In genomic region chr11:20000393-20001134, GRCh38 we compare ENCODE assay signal across 11 cellular contexts.
DNase-seq lines count a peak whose midpoint lies in the region; ATAC-seq, FAIRE-seq and TF ChIP-seq lines count a peak whose summit lies in the region.
"Had no signal": no experiment of that assay in that cellular context is flagged by ENCODE, and none has a peak within 500 bp of the region (broad histone marks: within the 10 kb centered on the region; RNA-seq: fewer than 3 reads in every experiment).

No MANE protein-coding gene starts in this region.

- H3K27ac ChIP-seq in K562 (ENCODE audit: extremely low read depth, low read depth, low read length) (no peak overlapping the region; the same call in 2 of the 3 replicates), layer of hippocampus (ENCODE audit: low read depth, low read length) (peak overlapping the region; percentile 35), upper lobe of left lung (peak overlapping the region in 2 of 4 donors; percentile 40 to 64)
- H3K27ac ChIP-seq: GM23248 had no signal

- H3K4me2 ChIP-seq in K562 (ENCODE audit: insufficient read depth, low read length): no peak overlapping the region

- H3K27me3 ChIP-seq in K562 (ENCODE audit: control insufficient read depth in 2 of 2, insufficient read depth in 2 of 2, low read length in 2 of 2) (0 out of 5 replicates have a peak, but pooled peaks cover 0 to 10% of the 10 kb centered on the region in 2 experiments), layer of hippocampus (ENCODE audit: control insufficient read depth, insufficient read depth, low read length) (no peaks in the 10 kb centered on the region), upper lobe of left lung (no peaks in the 10 kb centered on the region)

- H3K9ac ChIP-seq in K562 (ENCODE audit: insufficient read depth in 1 of 2, low read depth in 2 of 2, low read length in 2 of 2): peak overlapping the region in 1 of 2 experiments; percentile 2; a peak in 2 of 4 replicates
- H3K9ac ChIP-seq: GM23248 had no signal

- 57% methylated on average over 11 of the region's 13 CpGs for WGBS in K562 (ENCODE audit: insufficient coverage, low coverage, missing lambda C conversion rate)
- 57% methylated on average over 13 of the region's 13 CpGs for WGBS in upper lobe of left lung, 2 donors

- TF ChIP-seq EP300 in K562 (IDR thresholded peaks at IDR 0.05; ENCODE audit: low read length) (no peak), upper lobe of left lung (IDR thresholded peaks at IDR 0.05) (no peak)

- H3K9me3 ChIP-seq in K562 (replicated peaks; ENCODE audit: control insufficient read depth, insufficient read depth, low read depth, low read length): no peaks in the 10 kb centered on the region
- no peaks in the 10 kb centered on the region for H3K9me3 ChIP-seq in upper lobe of left lung

- peak; percentile 63 to 64 for DNase-seq in NCI-H187 (lab: John Stamatoyannopoulos, UW)
- no peak for DNase-seq in K562 (ENCODE audit: extremely low read depth in 1 of 4, low spot score in 3 of 4)
- peak in 1 of 2 donors; percentile 78 for DNase-seq in upper lobe of left lung
- no peak for DNase-seq in cortex of kidney (lab: John Stamatoyannopoulos, UW)
- DNase-seq: activated CD4-positive, alpha-beta T cell treated with anti-CD3 and anti-CD28 coated beads, Interleukin-2, amount 10 ng/mL, durations not matched to agents 7 days and 5 days; GM23248; stimulated activated naive CD4-positive, alpha-beta T cell treated with Interleukin-2 at 50 U/mL for 16 hours had no signal

- H3K4me3 ChIP-seq in K562 (no peak overlapping the region), upper lobe of left lung (no peak overlapping the region)
- H3K4me3 ChIP-seq: GM23248 had no signal

- in situ Hi-C loops in K562 (cut with MboI): no loop called here

- intact Hi-C loops in K562 (cut with micrococcal nuclease): no loop called here

- TF ChIP-seq POLR2A in K562 (conservative IDR thresholded peaks at IDR 0.05): no peak
- TF ChIP-seq POLR2A in upper lobe of left lung (IDR thresholded peaks at IDR 0.05): no peak

- H4K20me1 ChIP-seq in K562 (replicated peaks; ENCODE audit: control insufficient read depth, insufficient read depth, low read length): no peaks in the 10 kb centered on the region

- no peak for TF ChIP-seq RAD21 in K562 (CRISPR knock-in tag; conservative IDR thresholded peaks at IDR 0.05 in 1 of 2, IDR thresholded peaks at IDR 0.05 in 1 of 2)

- CTCF ChIA-PET in K562 (lab: Yijun Ruan, JAX; ENCODE audit: low intra/inter-chr PET ratio): no interaction called here

- H3K4me1 ChIP-seq in K562 (replicated peaks in 1 of 2; ENCODE audit: control insufficient read depth in 2 of 2, insufficient read depth in 2 of 2, low read length in 2 of 2) (peaks cover 5 to 9% of the 10 kb centered on the region in 2 experiments; a peak in 4 of 5 replicates), upper lobe of left lung (peaks cover 7 to 12% (median 8%) of the 10 kb centered on the region in 4 donors)

- peak; percentile 37 for ATAC-seq in K562
- peak; percentile 22 to 65 for ATAC-seq in upper lobe of left lung (ENCODE audit: low FRiP score in 2 of 2)
- ATAC-seq in HG02571 (IDR thresholded peaks at IDR 0.05; ENCODE audit: unreplicated experiment): no peak
- ATAC-seq in GM19324 (IDR thresholded peaks at IDR 0.05; ENCODE audit: low FRiP score, unreplicated experiment): no peak
- ATAC-seq: Panc1 had no signal

- peak overlapping the region; percentile 33; the same call in 1 of the 2 replicates for H2AFZ ChIP-seq in K562 (ENCODE audit: low read depth, low read length)
- H2AFZ ChIP-seq: GM23248 had no signal

- H3K79me2 ChIP-seq in K562 (ENCODE audit: control insufficient read depth, insufficient read depth, low read length): no peaks in the 10 kb centered on the region

- POLR2A ChIA-PET in K562 (lab: Yijun Ruan, JAX): interaction anchor here (0.6 to 1.4 kb wide), 3 partner anchors 9 to 34 kb away, joined by 3 to 5 read pairs (median 3); no protein-coding TSS in a partner anchor

- TF ChIP-seq CTCF in K562 (IDR thresholded peaks at IDR 0.05 in 2 of 3, conservative IDR thresholded peaks at IDR 0.05 in 1 of 3; ENCODE audit: insufficient read depth in 2 of 3, low read depth in 1 of 3, low read length in 3 of 3) (no peak), upper lobe of left lung (IDR thresholded peaks at IDR 0.05) (no peak)

- H3K9me1 ChIP-seq in K562 (ENCODE audit: control insufficient read depth, insufficient read depth, low read length): no peaks in the 10 kb centered on the region

- no TSS peak for BruUV-seq in K562 (replicated peaks; lab: Mats Ljungman, UMichigan)

- H3K36me3 ChIP-seq in K562 (ENCODE audit: control insufficient read depth, insufficient read depth, low read length): no peaks in the 10 kb centered on the region
- peaks cover 0 to 4% (median 0%) of the 10 kb centered on the region in 4 donors for H3K36me3 ChIP-seq in upper lobe of left lung

- no peak for FAIRE-seq in K562 (lab: Jason Lieb, UNC)

TF ChIP-seq in K562, 482 proteins besides CTCF, POLR2A, EP300 and RAD21:
- TF ChIP-seq CGGBP1 (CRISPR knock-in tag; IDR thresholded peaks at IDR 0.05): no peak
- TF ChIP-seq PHF20 (IDR thresholded peaks at IDR 0.05; ENCODE audit: partially characterized antibody): no peak
- no peak for TF ChIP-seq PHTF2 (CRISPR knock-in tag; IDR thresholded peaks at IDR 0.05)
- no peak for TF ChIP-seq HNRNPL (IDR thresholded peaks at IDR 0.05; ENCODE audit: low read depth, low read length)
- no peak for TF ChIP-seq CTBP1 (IDR thresholded peaks at IDR 0.05; ENCODE audit: borderline replicate concordance)
- no peak for TF ChIP-seq ZNF507 (tag; conservative IDR thresholded peaks at IDR 0.05)

Comparison
In these comparisons a context has a peak if more than half of its experiments do, and no peak if none do; other contexts are left out.
1. DNase-seq: peak in NCI-H187 (2 of 2); none in K562 (0 of 4) and cortex of kidney (single experiment).
2. ATAC-seq: peak in K562 (single experiment) and upper lobe of left lung (2 of 2); none in HG02571 (single experiment) and GM19324 (single experiment).